In genomic region chr9:13873212-13873611, GRCh38 we compare ENCODE assay signal across 24 cellular contexts.
DNase-seq lines count a peak whose midpoint lies in the region; ATAC-seq, FAIRE-seq and TF ChIP-seq lines count a peak whose summit lies in the region.
"Had no signal": no experiment of that assay in that cellular context is flagged by ENCODE, and none has a peak within 500 bp of the region (broad histone marks: within the 10 kb centered on the region; RNA-seq: fewer than 3 reads in every experiment).

No MANE protein-coding gene starts in this region.

- no peak overlapping the region for H4K91ac ChIP-seq in neuronal stem cell (ENCODE audit: low read depth, low read length, poor library complexity)

- TF ChIP-seq CTCF in C4-2B (conservative IDR thresholded peaks at IDR 0.05) (no peak), bronchial epithelial cell (IDR thresholded peaks at IDR 0.05; ENCODE audit: insufficient read depth, low read length, severe bottlenecking) (no peak), GM10266 (IDR thresholded peaks at IDR 0.05; ENCODE audit: control insufficient read depth, insufficient read depth, low read depth, missing control alignments) (no peak)

- H3K18ac ChIP-seq in neuronal stem cell (ENCODE audit: low read length): no peak overlapping the region

- no peak overlapping the region for H3K14ac ChIP-seq in neuronal stem cell (ENCODE audit: low read length)

- ATAC-seq in HG03378 (IDR thresholded peaks at IDR 0.05; ENCODE audit: unreplicated experiment): no peak
- ATAC-seq: A549 had no signal

- WGBS in small intestine, 3 donors: 63 to 95% (median 88%) methylated on average over 3 of the region's 3 CpGs
- WGBS in neuronal stem cell (ENCODE audit: extremely low coverage in 2 of 2, insufficient read length in 2 of 2, insufficient replicate concordance in 1 of 2), 2 donors: no CpG with 5 or more reads among the region's 3 CpGs

- no peak overlapping the region for H2BK12ac ChIP-seq in neuronal stem cell (ENCODE audit: low read length)

- no peak overlapping the region for H2BK15ac ChIP-seq in neuronal stem cell (ENCODE audit: low read length)

- no peak overlapping the region for H4K8ac ChIP-seq in neuronal stem cell (ENCODE audit: low read depth, low read length)

- H3K4me3 ChIP-seq in bronchial epithelial cell (ENCODE audit: low read depth, low read length) (no peak overlapping the region), small intestine (ENCODE audit: low read depth in 1 of 2, low read length in 2 of 2) (no peak overlapping the region), neuronal stem cell (ENCODE audit: low read length in 2 of 2) (no peak overlapping the region)
- H3K4me3 ChIP-seq: A549; BLaER1 treated with 17β-estradiol and CSF1 and Interleukin-3, amounts not matched to agents 10 nM and 100 nM; HAP-1 had no signal

- H3K27me3 ChIP-seq in bronchial epithelial cell (ENCODE audit: control insufficient read depth, insufficient read depth, low read length): no peaks in the 10 kb centered on the region
- H3K27me3 ChIP-seq in small intestine (ENCODE audit: control insufficient read depth in 2 of 2, insufficient read depth in 2 of 2, low read length in 2 of 2): no peaks in the 10 kb centered on the region
- H3K27me3 ChIP-seq in neuronal stem cell (ENCODE audit: control insufficient read depth in 3 of 3, insufficient read depth in 3 of 3, low read depth in 1 of 3, low read length in 3 of 3): no peaks in the 10 kb centered on the region
- H3K27me3 ChIP-seq: BE2C; BLaER1 treated with 17β-estradiol and CSF1 and Interleukin-3, amounts not matched to agents 10 nM and 100 nM had no signal

- no peak overlapping the region for H2AFZ ChIP-seq in neuronal stem cell (ENCODE audit: low read length)

- no peak overlapping the region for H3K9ac ChIP-seq in neuronal stem cell (ENCODE audit: low read depth, low read length, poor library complexity)
- H3K9ac ChIP-seq: BLaER1 treated with 17β-estradiol and CSF1 and Interleukin-3, amounts not matched to agents 10 nM and 100 nM had no signal

- H3K9me3 ChIP-seq in small intestine (ENCODE audit: control insufficient read depth, low read depth) (no peaks in the 10 kb centered on the region), neuronal stem cell (replicated peaks in 1 of 2; ENCODE audit: control insufficient read depth in 2 of 2, insufficient read depth in 1 of 2, low read depth in 1 of 2, low read length in 2 of 2) (no peaks in the 10 kb centered on the region)
- H3K9me3 ChIP-seq: A549, BE2C, HAP-1 had no signal

- no peak overlapping the region for H3K4me2 ChIP-seq in neuronal stem cell (ENCODE audit: insufficient read depth, low read length, poor library complexity, severe bottlenecking)
- H3K4me2 ChIP-seq: A549; BLaER1 treated with 17β-estradiol and CSF1 and Interleukin-3, amounts not matched to agents 10 nM and 100 nM had no signal

- H3K36me3 ChIP-seq in bronchial epithelial cell (ENCODE audit: control insufficient read depth, insufficient read depth, low read length) (no peaks in the 10 kb centered on the region), small intestine (ENCODE audit: control insufficient read depth in 2 of 2, insufficient read depth in 2 of 2, low read length in 2 of 2) (no peaks in the 10 kb centered on the region), neuronal stem cell (replicated peaks in 1 of 2; ENCODE audit: control insufficient read depth in 2 of 2, insufficient read depth in 2 of 2, low read length in 2 of 2) (no peaks in the 10 kb centered on the region)
- H3K36me3 ChIP-seq: BE2C; BLaER1 treated with 17β-estradiol and CSF1 and Interleukin-3, amounts not matched to agents 10 nM and 100 nM; HAP-1 had no signal

- H3K27ac ChIP-seq in C4-2B (peak overlapping the region; percentile 18; the same call in 1 of the 2 replicates), small intestine (ENCODE audit: low read depth in 1 of 2, low read length in 1 of 2) (no peak overlapping the region), neuronal stem cell (replicated peaks; ENCODE audit: low read length) (no peak overlapping the region)
- H3K27ac ChIP-seq: A549; BLaER1 treated with 17β-estradiol and CSF1 and Interleukin-3, amounts not matched to agents 10 nM and 100 nM had no signal

- peaks cover 2% of the 10 kb centered on the region for H3K79me1 ChIP-seq in neuronal stem cell (ENCODE audit: low read depth, low read length)

- H3K4ac ChIP-seq in neuronal stem cell (ENCODE audit: low read length): no peak overlapping the region

- H3K4me1 ChIP-seq in small intestine (ENCODE audit: control insufficient read depth in 2 of 2, insufficient read depth in 1 of 2, low read depth in 1 of 2, low read length in 1 of 2) (no peaks in the 10 kb centered on the region), neuronal stem cell (ENCODE audit: control insufficient read depth in 2 of 2, insufficient read depth in 1 of 2, low read depth in 1 of 2, low read length in 2 of 2) (no peaks in the 10 kb centered on the region)
- H3K4me1 ChIP-seq: A549; BE2C; BLaER1 treated with 17β-estradiol and CSF1 and Interleukin-3, amounts not matched to agents 10 nM and 100 nM; HAP-1 had no signal

- DNase-seq in NCI-H526 treated with DMSO at 0.1 percent for 48 hours (lab: John Stamatoyannopoulos, UW): peak; percentile 21
- peak; percentile 21 for DNase-seq in bronchial epithelial cell (ENCODE audit: low read depth)
- peak; percentile 9 for DNase-seq in small intestine
- no peak for DNase-seq in GM10266 (ENCODE audit: extremely low spot score)
- DNase-seq in neuronal stem cell (ENCODE audit: low spot score): no peak
- DNase-seq: 8988T; ACHN; AML-193; BE2C; Calu3; CD4-positive, alpha-beta memory T cell; COR-L47; DMS53; DMS79 treated with DMSO at 0.1 percent for 48 hours; GF-D8; GOT3; HFFc6 had no signal

- no peak overlapping the region for H2AK5ac ChIP-seq in neuronal stem cell (ENCODE audit: low read depth, low read length)

- H2BK5ac ChIP-seq in neuronal stem cell (ENCODE audit: low read length): no peak overlapping the region

- H3K23ac ChIP-seq in neuronal stem cell (ENCODE audit: low read depth, low read length, poor library complexity): no peak overlapping the region

- no peak overlapping the region for H2BK120ac ChIP-seq in neuronal stem cell (ENCODE audit: low read depth, low read length)

- no peak for FAIRE-seq in bronchial epithelial cell (lab: Jason Lieb, UNC)
- FAIRE-seq in small intestine (lab: Jason Lieb, UNC): no peak
- FAIRE-seq: A549, GM12892, H54 had no signal

Comparison
In these comparisons a context has a peak if more than half of its experiments do, and no peak if none do; other contexts are left out.
1. DNase-seq: peak in NCI-H526 treated with DMSO at 0.1 percent for 48 hours (single experiment), bronchial epithelial cell (single experiment) and small intestine (single experiment); none in GM10266 (single experiment) and neuronal stem cell (single experiment).